1 cellular context compared by ENCODE assay signal in the genomic region with DNA sequence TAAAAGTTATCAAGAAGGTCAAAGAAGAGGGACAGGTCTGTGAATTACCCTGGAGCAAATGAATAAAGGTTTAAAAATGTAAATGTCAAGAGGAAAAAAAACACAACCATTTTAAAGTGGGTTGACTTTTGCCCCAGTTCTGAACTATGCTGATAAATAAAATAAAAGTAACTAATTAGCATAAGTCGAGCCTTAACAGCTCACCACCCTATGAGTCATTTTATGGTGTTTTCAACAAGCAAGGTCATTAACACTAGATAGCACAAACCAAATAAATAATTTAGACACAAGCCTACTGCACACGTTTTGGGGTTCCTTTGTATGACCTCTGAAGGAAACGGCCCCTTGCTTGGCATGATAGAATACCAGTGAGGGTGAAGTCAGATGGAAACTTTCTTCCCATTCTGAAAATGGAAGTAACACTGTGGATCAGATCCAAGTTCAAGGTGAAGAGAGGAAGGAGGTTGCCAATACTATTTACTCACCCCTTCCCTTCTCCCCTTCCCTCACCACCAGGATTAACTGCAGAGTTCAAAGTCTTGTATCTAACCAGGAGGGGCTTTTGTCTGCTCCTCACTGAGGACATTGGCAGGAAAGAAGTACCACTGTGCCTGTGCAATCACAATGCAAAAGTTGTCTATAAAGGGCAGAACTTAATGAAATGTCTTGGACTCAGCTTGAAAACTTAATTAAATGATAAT.
TF ChIP-seq lines count a peak whose summit lies in the region.

No MANE protein-coding gene starts in this region.

TF ChIP-seq in HepG2, 621 proteins besides CTCF, POLR2A, EP300 and RAD21 (continued from another document):
- TF ChIP-seq, protein P1, sequence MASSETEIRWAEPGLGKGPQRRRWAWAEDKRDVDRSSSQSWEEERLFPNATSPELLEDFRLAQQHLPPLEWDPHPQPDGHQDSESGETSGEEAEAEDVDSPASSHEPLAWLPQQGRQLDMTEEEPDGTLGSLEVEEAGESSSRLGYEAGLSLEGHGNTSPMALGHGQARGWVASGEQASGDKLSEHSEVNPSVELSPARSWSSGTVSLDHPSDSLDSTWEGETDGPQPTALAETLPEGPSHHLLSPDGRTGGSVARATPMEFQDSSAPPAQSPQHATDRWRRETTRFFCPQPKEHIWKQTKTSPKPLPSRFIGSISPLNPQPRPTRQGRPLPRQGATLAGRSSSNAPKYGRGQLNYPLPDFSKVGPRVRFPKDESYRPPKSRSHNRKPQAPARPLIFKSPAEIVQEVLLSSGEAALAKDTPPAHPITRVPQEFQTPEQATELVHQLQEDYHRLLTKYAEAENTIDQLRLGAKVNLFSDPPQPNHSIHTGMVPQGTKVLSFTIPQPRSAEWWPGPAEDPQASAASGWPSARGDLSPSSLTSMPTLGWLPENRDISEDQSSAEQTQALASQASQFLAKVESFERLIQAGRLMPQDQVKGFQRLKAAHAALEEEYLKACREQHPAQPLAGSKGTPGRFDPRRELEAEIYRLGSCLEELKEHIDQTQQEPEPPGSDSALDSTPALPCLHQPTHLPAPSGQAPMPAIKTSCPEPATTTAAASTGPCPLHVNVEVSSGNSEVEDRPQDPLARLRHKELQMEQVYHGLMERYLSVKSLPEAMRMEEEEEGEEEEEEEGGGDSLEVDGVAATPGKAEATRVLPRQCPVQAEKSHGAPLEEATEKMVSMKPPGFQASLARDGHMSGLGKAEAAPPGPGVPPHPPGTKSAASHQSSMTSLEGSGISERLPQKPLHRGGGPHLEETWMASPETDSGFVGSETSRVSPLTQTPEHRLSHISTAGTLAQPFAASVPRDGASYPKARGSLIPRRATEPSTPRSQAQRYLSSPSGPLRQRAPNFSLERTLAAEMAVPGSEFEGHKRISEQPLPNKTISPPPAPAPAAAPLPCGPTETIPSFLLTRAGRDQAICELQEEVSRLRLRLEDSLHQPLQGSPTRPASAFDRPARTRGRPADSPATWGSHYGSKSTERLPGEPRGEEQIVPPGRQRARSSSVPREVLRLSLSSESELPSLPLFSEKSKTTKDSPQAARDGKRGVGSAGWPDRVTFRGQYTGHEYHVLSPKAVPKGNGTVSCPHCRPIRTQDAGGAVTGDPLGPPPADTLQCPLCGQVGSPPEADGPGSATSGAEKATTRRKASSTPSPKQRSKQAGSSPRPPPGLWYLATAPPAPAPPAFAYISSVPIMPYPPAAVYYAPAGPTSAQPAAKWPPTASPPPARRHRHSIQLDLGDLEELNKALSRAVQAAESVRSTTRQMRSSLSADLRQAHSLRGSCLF (CRISPR knock-in tag; IDR thresholded peaks at IDR 0.05; ENCODE audit: borderline replicate concordance) = no peak
TF ChIP-seq in HepG2: peak in this region for 4.
